Comparison of ENCODE assay signal across 17 cellular contexts in genomic region chr19:38730470-38730730, GRCh38. TPM values are rescaled to one million over a fixed set of nuclear protein-coding genes. Genes with fewer than 3 reads are reported as not detected.
DNase-seq lines count a peak whose midpoint lies in the region; ATAC-seq and TF ChIP-seq lines count a peak whose summit lies in the region.
"Had no signal": no experiment of that assay in that cellular context is flagged by ENCODE, and none has a peak within 500 bp of the region (broad histone marks: within the 10 kb centered on the region; RNA-seq: fewer than 3 reads in every experiment).

No MANE protein-coding gene starts in this region.

- TF ChIP-seq CTCF in Caco-2 (IDR thresholded peaks at IDR 0.05; ENCODE audit: insufficient read depth in 1 of 2, low read depth in 1 of 2, low read length in 1 of 2, severe bottlenecking in 1 of 2, unreplicated experiment in 1 of 2): no peak
- TF ChIP-seq CTCF in RWPE1 (conservative IDR thresholded peaks at IDR 0.05; ENCODE audit: low read depth): no peak
- no peak for TF ChIP-seq CTCF in esophagus muscularis mucosa (IDR thresholded peaks at IDR 0.05)
- no peak for TF ChIP-seq CTCF in prostate gland (IDR thresholded peaks at IDR 0.05)

- no peak overlapping the region for H3K4me3 Mint-ChIP-seq in Caco-2 (ENCODE audit: unreplicated experiment)
- H3K4me3 Mint-ChIP-seq: activated CD8-positive, alpha-beta T cell treated with anti-CD3 and anti-CD28 coated beads for 36 hours had no signal

- peaks cover 13% of the 10 kb centered on the region; the same call in 1 of the 2 replicates for H3K4me1 ChIP-seq in Caco-2
- H3K4me1 ChIP-seq in esophagus muscularis mucosa: peaks cover 44 to 83% (median 60%) of the 10 kb centered on the region in 4 donors
- no peaks in the 10 kb centered on the region for H3K4me1 ChIP-seq in prostate gland (replicated peaks)

- H3K36me3 ChIP-seq in Caco-2 (ENCODE audit: control insufficient read depth, insufficient read depth, low read length) (peaks cover 9% of the 10 kb centered on the region), esophagus muscularis mucosa (peaks cover 36 to 70% (median 63%) of the 10 kb centered on the region in 4 donors), prostate gland (peaks cover 16 to 32% of the 10 kb centered on the region in 2 donors)

- BruUV-seq in Caco-2 (replicated peaks; lab: Mats Ljungman, UMichigan): no TSS peak

- ATAC-seq in HG03469 (IDR thresholded peaks at IDR 0.05; ENCODE audit: unreplicated experiment): no peak

- no peak for DNase-seq in Caco-2
- no peak for DNase-seq in RWPE1 (ENCODE audit: low spot score)
- DNase-seq in esophagus muscularis mucosa (ENCODE audit: extremely low spot score): no peak
- peak; percentile 4 for DNase-seq in prostate gland (ENCODE audit: low spot score)
- no peak for DNase-seq in NCI-H82 (lab: John Stamatoyannopoulos, UW)
- no peak for DNase-seq in occipital lobe (lab: John Stamatoyannopoulos, UW)
- DNase-seq: activated CD8-positive, alpha-beta T cell treated with anti-CD3 and anti-CD28 coated beads for 36 hours; activated effector memory CD4-positive, alpha-beta T cell treated with Interleukin-2 at 50 U/mL for 16 hours; stimulated activated CD4-positive, alpha-beta T cell treated with anti-CD3 and anti-CD28 coated beads, Interleukin-4, amount 100 ng/mL, for 24 hours; stimulated activated CD8-positive, alpha-beta memory T cell treated with anti-CD3 and anti-CD28 coated beads, Interleukin-4, amount 100 ng/mL, for 48 hours had no signal

- 86% methylated on average over 7 of the region's 7 CpGs for WGBS in esophagus muscularis mucosa
- WGBS in prostate gland: 81% methylated on average over 7 of the region's 7 CpGs

- TF ChIP-seq POLR2A in esophagus muscularis mucosa (IDR thresholded peaks at IDR 0.05; ENCODE audit: low read depth) (no peak), prostate gland (IDR thresholded peaks at IDR 0.05) (no peak)

- no peak for TF ChIP-seq EP300 in esophagus muscularis mucosa (IDR thresholded peaks at IDR 0.05)

- intact Hi-C loops in Caco-2 (cut with micrococcal nuclease; ENCODE audit: unreplicated experiment): loop anchor here (10.0 kb wide), 1 partner anchor 186 kb away; no protein-coding TSS in a partner anchor
- intact Hi-C loops in esophagus muscularis mucosa (cut with DNase I): loop anchor here (5.0 kb wide), 1 partner anchor 107 kb away; no protein-coding TSS in a partner anchor
- intact Hi-C loops in prostate gland (cut with DNase I): loop anchor here (5.0 to 10.0 kb wide), 2 partner anchors 93 to 204 kb away; partner anchors contain the start of genes MRPS12 and SARS2

- H3K9me3 ChIP-seq in Caco-2: no peaks in the 10 kb centered on the region
- no peaks in the 10 kb centered on the region for H3K9me3 ChIP-seq in esophagus muscularis mucosa
- H3K9me3 ChIP-seq in prostate gland: no peaks in the 10 kb centered on the region
- H3K9me3 ChIP-seq: BLaER1, heart left ventricle, right lobe of liver, thoracic aorta had no signal

- peaks cover 34% of the 10 kb centered on the region for H3K4me1 Mint-ChIP-seq in Caco-2 (ENCODE audit: low read depth, unreplicated experiment)

- POLR2A ChIA-PET in Caco-2 (lab: Charles Lee) (no interaction called here), RWPE1 (lab: Yijun Ruan, JAX; ENCODE audit: low non-redundant PET) (interaction anchor here (0.6 kb wide), 1 partner anchor 215 kb away, joined by 4 read pairs; no protein-coding TSS in a partner anchor)

- peaks cover 100% of the 10 kb centered on the region for H3K36me3 Mint-ChIP-seq in Caco-2 (ENCODE audit: insufficient read depth, unreplicated experiment)

- H3K4me3 ChIP-seq in Caco-2 (ENCODE audit: low read depth, low read length): no peak overlapping the region
- H3K4me3 ChIP-seq in esophagus muscularis mucosa: no peak overlapping the region
- no peak overlapping the region for H3K4me3 ChIP-seq in prostate gland
- H3K4me3 ChIP-seq: BLaER1, heart left ventricle, K562, right lobe of liver, thoracic aorta had no signal

- H3K27ac Mint-ChIP-seq in Caco-2 (ENCODE audit: unreplicated experiment): peak overlapping the region; percentile 53
- H3K27ac Mint-ChIP-seq: activated CD8-positive, alpha-beta T cell treated with anti-CD3 and anti-CD28 coated beads for 36 hours had no signal

- no peaks in the 10 kb centered on the region for H3K9me3 Mint-ChIP-seq in Caco-2 (ENCODE audit: unreplicated experiment)
- H3K9me3 Mint-ChIP-seq: activated CD8-positive, alpha-beta T cell treated with anti-CD3 and anti-CD28 coated beads for 36 hours had no signal

- H3K27ac ChIP-seq in RWPE1: peak overlapping the region; percentile 84
- peak overlapping the region in 3 of 4 donors; percentile 64 to 77 (median 72) for H3K27ac ChIP-seq in esophagus muscularis mucosa (replicated peaks in 1 of 4)
- no peak overlapping the region for H3K27ac ChIP-seq in prostate gland
- H3K27ac ChIP-seq: BLaER1 had no signal

- no peaks in the 10 kb centered on the region for H3K27me3 Mint-ChIP-seq in Caco-2 (ENCODE audit: insufficient read depth, unreplicated experiment)
- H3K27me3 Mint-ChIP-seq: activated CD8-positive, alpha-beta T cell treated with anti-CD3 and anti-CD28 coated beads for 36 hours had no signal

- CTCF ChIA-PET in Caco-2 (lab: Charles Lee) (interaction anchor here (0.6 to 1.3 kb wide), 2 partner anchors 119 to 200 kb away, joined by 3 to 7 read pairs; partner anchors contain the start of genes MRPS12 and SARS2), RWPE1 (lab: Yijun Ruan, JAX) (interaction anchor here (0.5 to 0.6 kb wide), 2 partner anchors 14 to 210 kb away, joined by 3 read pairs; no protein-coding TSS in a partner anchor)

- H3K27me3 ChIP-seq in Caco-2 (replicated peaks; ENCODE audit: control insufficient read depth, insufficient read depth, low read length): no peaks in the 10 kb centered on the region
- no peaks in the 10 kb centered on the region for H3K27me3 ChIP-seq in esophagus muscularis mucosa
- H3K27me3 ChIP-seq in prostate gland (replicated peaks; ENCODE audit: insufficient read depth): no peaks in the 10 kb centered on the region
- H3K27me3 ChIP-seq: BLaER1, heart left ventricle, right lobe of liver had no signal

RNA-seq across cellular contexts. Expression of gene CAPN12, which starts 13.9 kb away (rescaled TPM):
- total RNA-seq in Caco-2 (2022) (8.8 and 11.0 TPM in 2 replicates), esophagus muscularis mucosa (1 to 10 TPM in 3 of 4 donors, under 1 TPM in 1; 0.83 to 2.1 (median 1.6) TPM), prostate gland (1 to 10 TPM; 2.3 to 6.0 TPM), occipital lobe (not detected)
- total RNA-seq: SK-MEL-5 had no signal

RNA-seq across cellular contexts. Expression of gene LGALS7, which starts 42.9 kb away (rescaled TPM):
- total RNA-seq in Caco-2 (2022) (not detected in 2 replicates), esophagus muscularis mucosa (not detected), prostate gland (not detected), occipital lobe (1.1 TPM)
- total RNA-seq: activated CD8-positive, alpha-beta T cell treated with anti-CD3 and anti-CD28 coated beads for 36 hours; heart left ventricle; K562; right lobe of liver; SK-MEL-5; thoracic aorta had no signal

RNA-seq across cellular contexts. Expression of gene LGALS7B, which starts 58.6 kb away (rescaled TPM):
- not detected in 2 replicates for total RNA-seq in Caco-2 (2022)
- not detected for total RNA-seq in esophagus muscularis mucosa
- 1 to 10 TPM; 3.8 to 9.8 TPM for total RNA-seq in prostate gland
- total RNA-seq in occipital lobe: not detected
- total RNA-seq: activated CD8-positive, alpha-beta T cell treated with anti-CD3 and anti-CD28 coated beads for 36 hours; heart left ventricle; K562; right lobe of liver; SK-MEL-5 had no signal

Comparison
In these comparisons a context has a peak if more than half of its experiments do, and no peak if none do; other contexts are left out.
1. H3K27ac ChIP-seq: peak in RWPE1 (single experiment) and esophagus muscularis mucosa (3 of 4); none in prostate gland (0 of 2).